ENCODE assay signal across 17 cellular contexts in the genomic region with DNA sequence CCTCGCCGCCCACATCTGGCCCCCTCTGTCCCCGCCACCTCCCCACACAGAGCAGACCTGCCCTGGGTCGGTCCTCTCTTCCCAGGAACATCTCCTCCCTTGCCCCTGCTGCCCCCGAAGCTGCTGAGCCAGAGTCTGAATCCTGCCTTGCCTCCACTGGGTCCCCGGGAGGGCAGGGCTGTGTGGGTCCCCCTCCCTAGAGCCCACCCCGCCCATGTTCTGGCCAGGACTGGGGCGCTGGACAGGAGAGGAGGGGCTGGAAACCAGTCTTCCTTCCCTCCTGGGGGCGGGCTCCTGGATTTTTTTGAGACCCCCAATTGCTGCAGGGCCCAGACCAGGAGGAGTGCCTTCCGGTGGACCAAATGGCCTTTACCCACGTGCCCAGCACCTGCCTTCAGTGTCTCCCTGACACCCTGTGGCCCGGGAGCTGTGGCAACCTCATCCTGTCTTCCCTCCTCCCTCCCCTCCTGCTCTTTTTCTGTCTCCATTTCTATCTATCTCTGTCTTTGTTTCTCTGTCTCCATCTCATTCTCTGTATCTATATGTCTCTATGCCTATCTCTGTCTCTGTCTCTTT.
"Had no signal": no experiment of that assay in that cellular context is flagged by ENCODE, and none has a peak within 500 bp of the region (broad histone marks: within the 10 kb centered on the region; RNA-seq: fewer than 3 reads in every experiment).

No MANE protein-coding gene starts in this region.

- H3K4me3 Mint-ChIP-seq: activated naive CD8-positive, alpha-beta T cell; effector memory CD8-positive, alpha-beta T cell; neural progenitor cell; stimulated activated naive B cell treated with anti-CD40 and anti-IgM and Interleukin-4, amounts not matched to agents 10 μg/mL and 1 μg/mL and 100 μg/mL, for 72 hours had no signal

- H3K36me3 Mint-ChIP-seq: activated naive CD8-positive, alpha-beta T cell; neural progenitor cell had no signal

- H3K9me3 Mint-ChIP-seq: effector memory CD8-positive, alpha-beta T cell; neural progenitor cell had no signal

- DNase-seq: activated CD4-positive, alpha-beta T cell treated with anti-CD3 and anti-CD28 coated beads, Interleukin-2, amount 50 U/mL, for 1 hour; activated CD8-positive, alpha-beta memory T cell treated with anti-CD3 and anti-CD28 coated beads, Interleukin-2, amount 50 U/mL, for 4 hours; activated T-cell treated with anti-CD3 and anti-CD28 coated beads, Interleukin-2, amount 50 U/mL, for 48 hours; amygdala; effector memory CD8-positive, alpha-beta T cell; SK-N-SH; stimulated activated CD4-positive, alpha-beta T cell treated with anti-CD3 and anti-CD28 coated beads, Interleukin-4, amount 100 ng/mL, for 24 hours; stimulated activated naive B cell treated with anti-CD40 and anti-IgM and Interleukin-4, amounts not matched to agents 10 μg/mL and 1 μg/mL and 100 μg/mL, for 72 hours; T-helper 9 cell had no signal

- H3K4me1 ChIP-seq: right lobe of liver, tibial artery had no signal

- H3K9ac ChIP-seq: neural progenitor cell, SK-N-SH had no signal

- H3K9me3 ChIP-seq: ovary, right lobe of liver, SK-N-SH, tibial artery had no signal

- H3K27me3 ChIP-seq: cardiac muscle cell, neural progenitor cell, ovary, right lobe of liver had no signal

- ATAC-seq: effector memory CD8-positive, alpha-beta T cell; left colon; right lobe of liver; stimulated activated naive B cell treated with anti-CD40 and anti-IgM and Interleukin-4, amounts not matched to agents 10 μg/mL and 1 μg/mL and 100 μg/mL, for 72 hours had no signal

- H3K27ac ChIP-seq: cardiac muscle cell, neural progenitor cell, ovary, right lobe of liver, tibial artery had no signal

- H3K27ac Mint-ChIP-seq: activated naive CD8-positive, alpha-beta T cell; neural progenitor cell; stimulated activated naive B cell treated with anti-CD40 and anti-IgM and Interleukin-4, amounts not matched to agents 10 μg/mL and 1 μg/mL and 100 μg/mL, for 72 hours had no signal

- H3K36me3 ChIP-seq: cardiac muscle cell, neural progenitor cell, ovary, right lobe of liver, tibial artery had no signal

- H3K27me3 Mint-ChIP-seq: activated naive CD8-positive, alpha-beta T cell had no signal

- H3K4me3 ChIP-seq: cardiac muscle cell, neural progenitor cell, ovary, right lobe of liver, tibial artery had no signal

- FAIRE-seq: urothelium cell line had no signal
